In genomic region chr7:132773527-132773956, GRCh38 we compare ENCODE assay signal across 17 cellular contexts.
A peak's percentile ranks its signal among the peaks of the same experiment; 100 is the strongest.
DNase-seq lines count a peak whose midpoint lies in the region; ATAC-seq and TF ChIP-seq lines count a peak whose summit lies in the region.
"Had no signal": no experiment of that assay in that cellular context is flagged by ENCODE, and none has a peak within 500 bp of the region (broad histone marks: within the 10 kb centered on the region; RNA-seq: fewer than 3 reads in every experiment).

No MANE protein-coding gene starts in this region.

- no peak overlapping the region for H3K4me3 Mint-ChIP-seq in HFFc6
- no peak overlapping the region for H3K4me3 Mint-ChIP-seq in T-cell

- POLR2A ChIA-PET in T-cell (lab: Charles Lee): no interaction called here

- no peak for TF ChIP-seq EP300 in esophagus muscularis mucosa (IDR thresholded peaks at IDR 0.05)

- 83% methylated on average over 5 of the region's 5 CpGs for WGBS in esophagus muscularis mucosa

- H3K4me1 Mint-ChIP-seq in HFFc6 (ENCODE audit: low read depth) (peaks cover 12% of the 10 kb centered on the region), T-cell (peaks cover 36 to 48% (median 39%) of the 10 kb centered on the region in 3 donors)

- TF ChIP-seq CTCF in HFFc6 (IDR thresholded peaks at IDR 0.05) (no peak), foreskin fibroblast (IDR thresholded peaks at IDR 0.05; ENCODE audit: low read depth, low read length) (no peak), esophagus muscularis mucosa (IDR thresholded peaks at IDR 0.05) (no peak)

- intact Hi-C loops in esophagus muscularis mucosa (cut with DNase I): no loop called here

- no peak for TF ChIP-seq POLR2A in esophagus muscularis mucosa (IDR thresholded peaks at IDR 0.05; ENCODE audit: low read depth)

- H3K4me1 ChIP-seq in esophagus muscularis mucosa: no peaks in the 10 kb centered on the region
- H3K4me1 ChIP-seq: left lung, pancreas, suprapubic skin had no signal

- no peaks in the 10 kb centered on the region for H3K36me3 ChIP-seq in esophagus muscularis mucosa
- H3K36me3 ChIP-seq: left lung, pancreas, suprapubic skin had no signal

- H3K9me3 ChIP-seq in esophagus muscularis mucosa: peaks cover 0 to 12% (median 6%) of the 10 kb centered on the region in 4 donors
- H3K9me3 ChIP-seq: pancreas, suprapubic skin had no signal

- CTCF ChIA-PET in T-cell (lab: Charles Lee): no interaction called here

- no peak overlapping the region for H3K27ac Mint-ChIP-seq in HFFc6
- H3K27ac Mint-ChIP-seq in T-cell: peak overlapping the region in 1 of 2 donors; percentile 5

- H3K36me3 Mint-ChIP-seq in HFFc6 (ENCODE audit: low read depth): peaks cover under 1% of the 10 kb centered on the region; the same call in 1 of the 2 replicates
- H3K36me3 Mint-ChIP-seq in T-cell: peaks cover 2% of the 10 kb centered on the region

- ATAC-seq in T-cell (replicated peaks in 1 of 4): no peak
- ATAC-seq: left lung, pancreas, Right ventricle myocardium inferior had no signal

- H3K9me3 Mint-ChIP-seq in HFFc6 (peaks cover 17% of the 10 kb centered on the region), T-cell (peaks cover 9 to 25% (median 15%) of the 10 kb centered on the region in 3 donors)

- no peak overlapping the region for H3K27ac ChIP-seq in esophagus muscularis mucosa (replicated peaks in 1 of 4)
- H3K27ac ChIP-seq: coronary artery, HL-60, left lung, pancreas, suprapubic skin had no signal

- DNase-seq in NCI-H2171 treated with DMSO at 0.1 percent for 48 hours (lab: John Stamatoyannopoulos, UW) (peak; percentile 2), NCI-H2171 (lab: John Stamatoyannopoulos, UW) (no peak), HFFc6 (peak; percentile 55), amniotic epithelial cell (ENCODE audit: low read depth) (peak; percentile 77), foreskin fibroblast (peak; percentile 76 to 90), esophagus muscularis mucosa (ENCODE audit: extremely low spot score) (no peak), T-cell (no peak)
- no peak for DNase-seq in NK-92 treated with Interleukin-12 subunit alpha and Interleukin-12 subunit beta, amount 100 ng/mL, for 24 hours (lab: John Stamatoyannopoulos, UW)
- DNase-seq: 8988T, amniotic stem cell, left lung, NCI-H2081, pancreas had no signal

- H3K27me3 Mint-ChIP-seq in HFFc6 (ENCODE audit: insufficient read depth) (peaks cover 12% of the 10 kb centered on the region), T-cell (peaks cover 3 to 8% of the 10 kb centered on the region in 2 donors)

- H3K27me3 ChIP-seq in esophagus muscularis mucosa: no peaks in the 10 kb centered on the region
- H3K27me3 ChIP-seq: left lung, pancreas, suprapubic skin had no signal

- no peak overlapping the region for H3K4me3 ChIP-seq in foreskin fibroblast (ENCODE audit: low read depth in 1 of 2, low read length in 2 of 2)
- no peak overlapping the region for H3K4me3 ChIP-seq in esophagus muscularis mucosa
- H3K4me3 ChIP-seq: coronary artery, left lung, pancreas, suprapubic skin had no signal

Comparison
In these comparisons a context has a peak if more than half of its experiments do, and no peak if none do; other contexts are left out.
1. DNase-seq: peak in NCI-H2171 treated with DMSO at 0.1 percent for 48 hours (single experiment), HFFc6 (single experiment), amniotic epithelial cell (single experiment) and foreskin fibroblast (2 of 2); none in NCI-H2171 (single experiment), esophagus muscularis mucosa (single experiment), NK-92 treated with Interleukin-12 subunit alpha and Interleukin-12 subunit beta, amount 100 ng/mL, for 24 hours (single experiment) and T-cell (0 of 34).